35 cellular contexts compared by ENCODE assay signal in the genomic region with DNA sequence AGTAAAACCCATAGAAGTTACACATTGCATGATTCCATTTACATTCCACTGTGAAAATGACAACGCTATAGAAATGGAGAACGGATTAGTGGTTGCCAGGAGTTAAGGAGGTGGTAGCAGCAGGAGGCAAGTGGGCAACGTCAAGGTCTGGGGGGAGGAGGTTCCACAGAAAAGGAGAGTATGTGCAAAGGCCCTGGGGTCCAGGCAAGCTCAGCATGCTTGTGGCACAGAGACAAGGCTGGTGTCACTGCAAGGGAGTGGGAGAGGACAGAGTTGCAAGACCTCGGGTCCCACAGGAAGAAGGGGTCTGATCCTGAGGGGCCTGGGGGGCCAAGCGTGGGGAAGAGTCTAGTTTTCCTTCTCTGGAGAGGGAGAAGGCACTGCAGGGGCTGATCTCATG.
"Had no signal": no experiment of that assay in that cellular context is flagged by ENCODE, and none has a peak within 500 bp of the region (broad histone marks: within the 10 kb centered on the region; RNA-seq: fewer than 3 reads in every experiment).

No MANE protein-coding gene starts in this region.

- DNase-seq: activated CD4-positive, alpha-beta memory T cell treated with anti-CD3 and anti-CD28 coated beads for 36 hours; activated CD4-positive, alpha-beta T cell treated with anti-CD3 and anti-CD28 coated beads for 36 hours; activated CD4-positive, alpha-beta T cell treated with anti-CD3 and anti-CD28 coated beads, Interleukin-2, amount 10 ng/mL, durations not matched to agents 24 days and 14 days; activated CD4-positive, CD25-positive, alpha-beta regulatory T cell; activated CD4-positive, CD25-positive, alpha-beta regulatory T cell treated with anti-CD3 and anti-CD28 coated beads, Interleukin-2, amount 50 U/mL, for 72 hours; activated CD8-positive, alpha-beta memory T cell treated with anti-CD3 and anti-CD28 coated beads, Interleukin-2, amount 10 ng/mL, durations not matched to agents 7 days and 5 days; activated CD8-positive, alpha-beta memory T cell treated with anti-CD3 and anti-CD28 coated beads, Interleukin-2, amount 50 U/mL, for 4 hours; activated CD8-positive, alpha-beta T cell treated with anti-CD3 and anti-CD28 coated beads, Interleukin-2, amount 10 ng/mL, durations not matched to agents 7 days and 5 days; activated gamma-delta T cell; activated naive CD4-positive, alpha-beta T cell; activated naive CD4-positive, alpha-beta T cell treated with anti-CD3 and anti-CD28 coated beads, Interleukin-2, amount 10 ng/mL, durations not matched to agents 7 days and 5 days; activated naive CD8-positive, alpha-beta T cell treated with anti-CD3 and anti-CD28 coated beads, Interleukin-2, amount 10 ng/mL, durations not matched to agents 7 days and 5 days; activated T-cell treated with anti-CD3 and anti-CD28 coated beads for 4 hours; activated T-cell treated with anti-CD3 and anti-CD28 coated beads, Interleukin-2, amount 50 U/mL, for 24 hours; activated T-cell treated with anti-CD3 and anti-CD28 coated beads, Interleukin-2, amount 50 U/mL, for 72 hours; brain microvascular endothelial cell; caudate nucleus; cortex of kidney; dermis blood vessel endothelial cell; effector CD4-positive, alpha-beta T cell; effector memory CD8-positive, alpha-beta T cell; esophagus squamous epithelium; foreskin melanocyte; T-helper 1 cell; T-helper 17 cell; T1000; WERI-Rb-1 had no signal

- H3K9me3 Mint-ChIP-seq: activated CD4-positive, alpha-beta memory T cell treated with anti-CD3 and anti-CD28 coated beads for 36 hours; activated CD4-positive, alpha-beta T cell treated with anti-CD3 and anti-CD28 coated beads, Interleukin-2, amount 10 ng/mL, durations not matched to agents 24 days and 14 days; activated naive CD4-positive, alpha-beta T cell treated with anti-CD3 and anti-CD28 coated beads, Interleukin-2, amount 50 U/mL, for 72 hours; activated naive CD8-positive, alpha-beta T cell treated with anti-CD3 and anti-CD28 coated beads, Interleukin-2, amount 10 ng/mL, durations not matched to agents 7 days and 5 days; activated T-cell treated with anti-CD3 and anti-CD28 coated beads, Interleukin-2, amount 50 U/mL, for 24 hours; activated T-cell treated with anti-CD3 and anti-CD28 coated beads, Interleukin-2, amount 50 U/mL, for 72 hours; T-helper 2 cell treated with Interferon-gamma antibody and Interleukin-4, amounts not matched to agents 5 μg/mL and 100 μg/mL, for 36 hours had no signal

- H3K4me3 Mint-ChIP-seq: activated CD4-positive, alpha-beta memory T cell treated with anti-CD3 and anti-CD28 coated beads for 36 hours; activated CD4-positive, alpha-beta T cell treated with anti-CD3 and anti-CD28 coated beads for 36 hours; activated CD4-positive, alpha-beta T cell treated with anti-CD3 and anti-CD28 coated beads, Interleukin-2, amount 10 ng/mL, durations not matched to agents 24 days and 14 days; activated CD8-positive, alpha-beta memory T cell treated with anti-CD3 and anti-CD28 coated beads, Interleukin-2, amount 10 ng/mL, durations not matched to agents 7 days and 5 days; activated CD8-positive, alpha-beta T cell treated with anti-CD3 and anti-CD28 coated beads, Interleukin-2, amount 10 ng/mL, durations not matched to agents 7 days and 5 days; activated naive CD4-positive, alpha-beta T cell treated with anti-CD3 and anti-CD28 coated beads, Interleukin-2, amount 10 ng/mL, durations not matched to agents 7 days and 5 days; activated naive CD8-positive, alpha-beta T cell treated with anti-CD3 and anti-CD28 coated beads, Interleukin-2, amount 10 ng/mL, durations not matched to agents 7 days and 5 days; activated T-cell treated with anti-CD3 and anti-CD28 coated beads, Interleukin-2, amount 50 U/mL, for 24 hours; activated T-cell treated with anti-CD3 and anti-CD28 coated beads, Interleukin-2, amount 50 U/mL, for 72 hours; effector memory CD8-positive, alpha-beta T cell; T-helper 17 cell; T-helper 2 cell treated with Interferon-gamma antibody and Interleukin-4, amounts not matched to agents 5 μg/mL and 100 μg/mL, for 36 hours had no signal

- H3K27ac Mint-ChIP-seq: activated CD4-positive, alpha-beta memory T cell treated with anti-CD3 and anti-CD28 coated beads for 36 hours; activated CD4-positive, alpha-beta T cell treated with anti-CD3 and anti-CD28 coated beads for 36 hours; activated CD4-positive, alpha-beta T cell treated with anti-CD3 and anti-CD28 coated beads, Interleukin-2, amount 10 ng/mL, durations not matched to agents 24 days and 14 days; activated CD8-positive, alpha-beta memory T cell treated with anti-CD3 and anti-CD28 coated beads, Interleukin-2, amount 10 ng/mL, durations not matched to agents 7 days and 5 days; activated CD8-positive, alpha-beta T cell treated with anti-CD3 and anti-CD28 coated beads, Interleukin-2, amount 10 ng/mL, durations not matched to agents 7 days and 5 days; activated naive CD4-positive, alpha-beta T cell treated with anti-CD3 and anti-CD28 coated beads, Interleukin-2, amount 10 ng/mL, durations not matched to agents 7 days and 5 days; activated naive CD4-positive, alpha-beta T cell treated with anti-CD3 and anti-CD28 coated beads, Interleukin-2, amount 50 U/mL, for 72 hours; activated naive CD8-positive, alpha-beta T cell treated with anti-CD3 and anti-CD28 coated beads, Interleukin-2, amount 10 ng/mL, durations not matched to agents 7 days and 5 days; activated T-cell treated with anti-CD3 and anti-CD28 coated beads, Interleukin-2, amount 50 U/mL, for 24 hours; activated T-cell treated with anti-CD3 and anti-CD28 coated beads, Interleukin-2, amount 50 U/mL, for 72 hours; effector memory CD8-positive, alpha-beta T cell; T-helper 17 cell; T-helper 2 cell treated with Interferon-gamma antibody and Interleukin-4, amounts not matched to agents 5 μg/mL and 100 μg/mL, for 36 hours had no signal

- H3K4me1 Mint-ChIP-seq: activated CD4-positive, alpha-beta T cell treated with anti-CD3 and anti-CD28 coated beads for 36 hours; activated CD4-positive, alpha-beta T cell treated with anti-CD3 and anti-CD28 coated beads, Interleukin-2, amount 10 ng/mL, durations not matched to agents 24 days and 14 days; activated CD8-positive, alpha-beta memory T cell treated with anti-CD3 and anti-CD28 coated beads, Interleukin-2, amount 10 ng/mL, durations not matched to agents 7 days and 5 days; activated naive CD4-positive, alpha-beta T cell treated with anti-CD3 and anti-CD28 coated beads, Interleukin-2, amount 10 ng/mL, durations not matched to agents 7 days and 5 days; activated naive CD8-positive, alpha-beta T cell treated with anti-CD3 and anti-CD28 coated beads, Interleukin-2, amount 10 ng/mL, durations not matched to agents 7 days and 5 days; T-helper 17 cell had no signal

- H3K36me3 Mint-ChIP-seq: activated CD4-positive, alpha-beta memory T cell treated with anti-CD3 and anti-CD28 coated beads for 36 hours; activated CD8-positive, alpha-beta memory T cell treated with anti-CD3 and anti-CD28 coated beads, Interleukin-2, amount 10 ng/mL, durations not matched to agents 7 days and 5 days; activated naive CD4-positive, alpha-beta T cell treated with anti-CD3 and anti-CD28 coated beads, Interleukin-2, amount 10 ng/mL, durations not matched to agents 7 days and 5 days; activated naive CD4-positive, alpha-beta T cell treated with anti-CD3 and anti-CD28 coated beads, Interleukin-2, amount 50 U/mL, for 72 hours; activated naive CD8-positive, alpha-beta T cell treated with anti-CD3 and anti-CD28 coated beads, Interleukin-2, amount 10 ng/mL, durations not matched to agents 7 days and 5 days had no signal

- H3K9me3 ChIP-seq: ascending aorta, esophagus squamous epithelium had no signal

- H3K36me3 ChIP-seq: ascending aorta, brain microvascular endothelial cell, esophagus squamous epithelium, gastroesophageal sphincter, WERI-Rb-1 had no signal

- H3K4me1 ChIP-seq: ascending aorta, esophagus squamous epithelium, gastroesophageal sphincter had no signal

- H3K27me3 ChIP-seq: ascending aorta, brain microvascular endothelial cell had no signal

- H3K4me3 ChIP-seq: ascending aorta, esophagus squamous epithelium, gastroesophageal sphincter had no signal

- H3K27ac ChIP-seq: ascending aorta, brain microvascular endothelial cell, epithelial cell of prostate, esophagus squamous epithelium, gastroesophageal sphincter, WERI-Rb-1 had no signal

- H3K27me3 Mint-ChIP-seq: activated CD4-positive, alpha-beta memory T cell treated with anti-CD3 and anti-CD28 coated beads for 36 hours; activated CD4-positive, alpha-beta T cell treated with anti-CD3 and anti-CD28 coated beads, Interleukin-2, amount 10 ng/mL, durations not matched to agents 24 days and 14 days; activated CD8-positive, alpha-beta memory T cell treated with anti-CD3 and anti-CD28 coated beads, Interleukin-2, amount 10 ng/mL, durations not matched to agents 7 days and 5 days; activated naive CD4-positive, alpha-beta T cell treated with anti-CD3 and anti-CD28 coated beads, Interleukin-2, amount 10 ng/mL, durations not matched to agents 7 days and 5 days; activated naive CD8-positive, alpha-beta T cell treated with anti-CD3 and anti-CD28 coated beads, Interleukin-2, amount 10 ng/mL, durations not matched to agents 7 days and 5 days; activated T-cell treated with anti-CD3 and anti-CD28 coated beads, Interleukin-2, amount 50 U/mL, for 24 hours; T-helper 17 cell had no signal

- ATAC-seq: activated CD4-positive, alpha-beta T cell treated with anti-CD3 and anti-CD28 coated beads for 36 hours; activated CD8-positive, alpha-beta memory T cell treated with anti-CD3 and anti-CD28 coated beads, Interleukin-2, amount 10 ng/mL, durations not matched to agents 7 days and 5 days; activated CD8-positive, alpha-beta T cell treated with anti-CD3 and anti-CD28 coated beads, Interleukin-2, amount 10 ng/mL, durations not matched to agents 7 days and 5 days; activated naive CD4-positive, alpha-beta T cell treated with anti-CD3 and anti-CD28 coated beads, Interleukin-2, amount 50 U/mL, for 72 hours; activated T-cell treated with anti-CD3 and anti-CD28 coated beads, Interleukin-2, amount 50 U/mL, for 72 hours; effector memory CD8-positive, alpha-beta T cell; gastroesophageal sphincter; T-helper 17 cell had no signal

- FAIRE-seq: bronchial epithelial cell, colon, endothelial cell of umbilical vein had no signal
